In the genomic region with DNA sequence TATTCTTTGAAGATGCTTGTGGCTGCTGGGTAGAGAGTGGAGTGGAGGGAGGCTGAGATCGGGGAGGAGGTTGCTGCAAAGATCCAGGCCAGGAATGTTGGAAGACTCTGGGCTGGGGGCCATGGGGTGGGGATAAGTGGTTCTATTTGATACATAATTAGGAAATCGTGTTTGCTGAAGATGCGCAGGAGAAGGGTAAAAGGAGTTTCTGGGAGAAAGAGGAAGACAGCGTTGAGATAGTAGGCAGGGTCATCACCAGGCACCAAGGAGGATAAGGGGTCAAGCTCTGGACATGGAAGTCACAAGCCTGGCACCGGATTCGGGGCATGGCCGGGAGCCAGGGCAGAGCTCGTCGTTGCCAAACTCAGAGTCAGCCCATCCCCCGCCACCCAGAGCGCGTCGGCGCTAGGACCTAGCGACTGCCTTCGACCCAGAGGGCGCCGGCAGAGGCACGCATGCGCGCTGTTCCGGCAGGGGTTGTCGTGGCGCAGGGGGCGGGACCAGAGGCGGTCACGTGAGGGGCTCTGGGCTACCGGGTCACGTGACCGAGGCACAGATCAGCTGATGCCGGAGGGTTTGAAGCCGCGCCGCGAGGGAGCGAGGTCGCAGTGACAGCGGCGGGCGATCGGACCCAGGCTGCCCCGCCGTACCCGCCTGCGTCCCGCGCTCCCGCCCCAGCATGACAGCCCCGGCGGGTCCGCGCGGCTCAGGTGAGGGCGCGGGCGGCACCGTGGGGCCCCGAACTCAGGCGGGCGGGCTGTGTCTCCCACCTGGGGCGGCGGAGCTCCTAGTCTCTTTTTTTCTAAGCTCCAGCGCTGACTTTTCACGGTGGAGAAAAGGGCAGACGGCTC, we compare ENCODE assay signal across 8 cellular contexts. TPM values are rescaled to one million over a fixed set of nuclear protein-coding genes. Genes with fewer than 3 reads are reported as not detected.
DNase-seq lines count a peak whose midpoint lies in the region; ATAC-seq, FAIRE-seq and TF ChIP-seq lines count a peak whose summit lies in the region.

A gene (plus strand): TSS at position 553 of the 851 bp plus-strand sequence. CDS start 127 bp downstream, at position 680.

- BruUV-seq in endothelial cell of umbilical vein (replicated peaks; lab: Mats Ljungman, UMichigan) = no TSS peak

- no peaks in the 10 kb centered on the region for H4K20me1 ChIP-seq in OCI-LY1 (ENCODE audit: insufficient read depth, low read length)
- H4K20me1 ChIP-seq in endothelial cell of umbilical vein (replicated peaks; ENCODE audit: control insufficient read depth, extremely low read depth, insufficient read depth, low read length) = no peaks in the 10 kb centered on the region

- H3K9me3 ChIP-seq in OCI-LY1 (ENCODE audit: low read length) (no peaks in the 10 kb centered on the region), endothelial cell of umbilical vein (replicated peaks; ENCODE audit: control insufficient read depth, insufficient read depth, low read length) (no peaks in the 10 kb centered on the region), mononuclear cell (ENCODE audit: low read depth, low read length) (no peaks in the 10 kb centered on the region)

- dilution Hi-C loops in endothelial cell of umbilical vein (cut with MboI; ENCODE audit: extremely low pct_ligation_motif_present, low sequenced_read_pairs) = no loop called here

- no peaks in the 10 kb centered on the region for H3K36me3 ChIP-seq in OCI-LY1 (ENCODE audit: insufficient read depth, low read length)
- H3K36me3 ChIP-seq in endothelial cell of umbilical vein (ENCODE audit: control insufficient read depth in 2 of 2, extremely low read depth in 1 of 2, insufficient read depth in 2 of 2, low read length in 2 of 2) = peaks cover 0 to 18% of the 10 kb centered on the region in 2 experiments

- H3K4me2 ChIP-seq in OCI-LY1 (ENCODE audit: low read length) (peak within 1 kb of the TSS; percentile 82), endothelial cell of umbilical vein (ENCODE audit: insufficient read depth, low read length) (peak within 1 kb of the TSS; percentile 97)

- no peaks in the 10 kb centered on the region for H3K9me1 ChIP-seq in endothelial cell of umbilical vein (replicated peaks; ENCODE audit: control insufficient read depth, extremely low read depth, insufficient read depth, low read length)

- H3K9me2 ChIP-seq in OCI-LY1 (ENCODE audit: low read depth, low read length) = no peaks in the 10 kb centered on the region

- peak; percentile 82 for DNase-seq in Caki2 (ENCODE audit: low read depth)
- DNase-seq in HuH-7 (ENCODE audit: low spot score) = peak; percentile 100
- peak; percentile 100 for DNase-seq in activated CD8-positive, alpha-beta memory T cell treated with anti-CD3 and anti-CD28 coated beads, Interleukin-2, amount 50 U/mL, for 48 hours
- peak; percentile 97 for DNase-seq in endothelial cell of umbilical vein (ENCODE audit: low read depth, low spot score)
- peak; percentile 99 for DNase-seq in stimulated activated CD8-positive, alpha-beta memory T cell treated with anti-CD3 and anti-CD28 coated beads, Interleukin-4, amount 100 ng/mL, for 1 hour (ENCODE audit: low read depth in 2 of 2, low spot score in 1 of 2)

- no peaks in the 10 kb centered on the region for H3K27me3 ChIP-seq in OCI-LY1 (ENCODE audit: insufficient read depth, low read length)
- no peaks in the 10 kb centered on the region for H3K27me3 ChIP-seq in endothelial cell of umbilical vein (ENCODE audit: control insufficient read depth in 2 of 2, insufficient read depth in 2 of 2, low read length in 2 of 2)
- no peaks in the 10 kb centered on the region for H3K27me3 ChIP-seq in mononuclear cell (ENCODE audit: insufficient read depth, low read length)

- CTCF ChIA-PET in endothelial cell of umbilical vein (lab: Charles Lee) = interaction anchor here (0.7 to 2.8 kb wide), 12 partner anchors 9 to 423 kb away, joined by 3 to 11 read pairs (median 4); a partner anchor contains a TSS

- H3K79me2 ChIP-seq in OCI-LY1 (ENCODE audit: insufficient read depth, low read length) = no peaks in the 10 kb centered on the region
- peaks cover 8% of the 10 kb centered on the region for H3K79me2 ChIP-seq in endothelial cell of umbilical vein (ENCODE audit: control insufficient read depth, insufficient read depth, low read length)

- FAIRE-seq in endothelial cell of umbilical vein (lab: Jason Lieb, UNC) = peak; percentile 83

- TF ChIP-seq CTCF in OCI-LY1 (IDR thresholded peaks at IDR 0.05; ENCODE audit: low read length) (no peak), endothelial cell of umbilical vein (IDR thresholded peaks at IDR 0.05; ENCODE audit: extremely low read depth in 1 of 2, insufficient read depth in 1 of 2, low read depth in 1 of 2, low read length in 2 of 2) (no peak)

- H3K9ac ChIP-seq in OCI-LY1 (ENCODE audit: low read length) (peak within 1 kb of the TSS; percentile 68), endothelial cell of umbilical vein (replicated peaks; ENCODE audit: extremely low read depth, insufficient read depth, low read length) (peak within 1 kb of the TSS; percentile 78)

- POLR2A ChIA-PET in endothelial cell of umbilical vein (lab: Charles Lee) = interaction anchor here (0.6 to 1.5 kb wide), 3 partner anchors 12 to 451 kb away, joined by 3 to 12 read pairs (median 4); no protein-coding TSS in a partner anchor

- no peaks in the 10 kb centered on the region for H3F3A ChIP-seq in OCI-LY1 (ENCODE audit: insufficient read depth, low read length)

- intact Hi-C loops in endothelial cell of umbilical vein (cut with micrococcal nuclease) = loop anchor here (1.0 to 5.0 kb wide), 2 partner anchors 12 to 35 kb away; a partner anchor contains a TSS

- in situ Hi-C loops in Caki2 (cut with HindIII; ENCODE audit: low pct_unique_long_range_greater_than_20kb, low sequenced_read_pairs) = no loop called here

- peak; percentile 73 for TF ChIP-seq POLR2A in endothelial cell of umbilical vein (IDR thresholded peaks at IDR 0.05; ENCODE audit: low read depth, low read length)

- H2AFZ ChIP-seq in OCI-LY1 (ENCODE audit: low read length) (0 out of 2 replicates have a peak within 1 kb of the TSS, but pooled peaks have one; percentile 19), endothelial cell of umbilical vein (ENCODE audit: low read depth, low read length) (peak within 1 kb of the TSS; percentile 92)

- H3K27ac ChIP-seq in OCI-LY1 (ENCODE audit: low read depth, low read length, poor library complexity, severe bottlenecking) (no peak within 1 kb of the TSS), endothelial cell of umbilical vein (ENCODE audit: insufficient read depth, low read depth, low read length) (peak within 1 kb of the TSS; percentile 4)

- H3K4me1 ChIP-seq in OCI-LY1 (ENCODE audit: insufficient read depth, low read length, severe bottlenecking) (peaks cover 15% of the 10 kb centered on the region), endothelial cell of umbilical vein (ENCODE audit: control insufficient read depth, extremely low read depth, insufficient read depth, low read length) (peaks cover 16% of the 10 kb centered on the region), mononuclear cell (ENCODE audit: insufficient read depth, low read length) (peaks cover 18% of the 10 kb centered on the region)

- H3K4me3 ChIP-seq in OCI-LY1 (ENCODE audit: low read depth, low read length, poor library complexity, severe bottlenecking) (peak within 1 kb of the TSS; percentile 74), endothelial cell of umbilical vein (replicated peaks in 1 of 3; ENCODE audit: insufficient read depth in 1 of 3, low read depth in 1 of 3, low read length in 3 of 3) (peak within 1 kb of the TSS; percentile 64 to 94 (median 81)), mononuclear cell (ENCODE audit: low read length) (peak within 1 kb of the TSS; percentile 54)

- peak; percentile 67 for ATAC-seq in GM21447 (IDR thresholded peaks at IDR 0.05; ENCODE audit: unreplicated experiment)

TF ChIP-seq in endothelial cell of umbilical vein, 7 proteins besides CTCF, POLR2A, EP300 and RAD21:
- no peak for TF ChIP-seq MYC (IDR thresholded peaks at IDR 0.05; ENCODE audit: low read depth, low read length)
- TF ChIP-seq, protein P1, sequence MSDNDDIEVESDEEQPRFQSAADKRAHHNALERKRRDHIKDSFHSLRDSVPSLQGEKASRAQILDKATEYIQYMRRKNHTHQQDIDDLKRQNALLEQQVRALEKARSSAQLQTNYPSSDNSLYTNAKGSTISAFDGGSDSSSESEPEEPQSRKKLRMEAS (IDR thresholded peaks at IDR 0.05; ENCODE audit: insufficient read depth, insufficient read length) = peak; percentile 100
- TF ChIP-seq POLR2AphosphoS5 (IDR thresholded peaks at IDR 0.05; ENCODE audit: insufficient read depth, low read depth, low read length) = peak; percentile 93

RNA-seq across cellular contexts. Expression of the gene that starts here (rescaled TPM):
- 0.61 and 3.2 TPM in 2 replicates for total RNA-seq in Caki2 (2014; rRNA removed; shearing (Covaris generic); ENCODE audit: low replicate concordance)
- total RNA-seq in endothelial cell of umbilical vein (23.0 and 26.9 TPM in 2 replicates), mononuclear cell (7.9 TPM)
- 60.9 and 84.6 TPM in 2 replicates for polyA plus RNA-seq in endothelial cell of umbilical vein
- 22.8 and 29.4 TPM in 2 replicates for polyA plus RNA-seq in endothelial cell of umbilical vein (2011; cell fraction: cytosol; rRNA removed)
- 67.0 and 81.1 TPM in 2 replicates for polyA plus RNA-seq in endothelial cell of umbilical vein (2011; cell fraction: nucleus; rRNA removed)
- polyA plus RNA-seq in endothelial cell of umbilical vein (2012) = 24.1 and 24.6 TPM in 2 replicates
- 40.6 and 63.5 TPM in 2 replicates for polyA minus RNA-seq in endothelial cell of umbilical vein
- 19.8 TPM for polyA minus RNA-seq in endothelial cell of umbilical vein (2011; cell fraction: cytosol; rRNA and poly(A)+ RNA removed)
- polyA minus RNA-seq in endothelial cell of umbilical vein (2011; cell fraction: nucleus; rRNA and poly(A)+ RNA removed) = 20.9 and 21.5 TPM in 2 replicates
